In the genomic region with DNA sequence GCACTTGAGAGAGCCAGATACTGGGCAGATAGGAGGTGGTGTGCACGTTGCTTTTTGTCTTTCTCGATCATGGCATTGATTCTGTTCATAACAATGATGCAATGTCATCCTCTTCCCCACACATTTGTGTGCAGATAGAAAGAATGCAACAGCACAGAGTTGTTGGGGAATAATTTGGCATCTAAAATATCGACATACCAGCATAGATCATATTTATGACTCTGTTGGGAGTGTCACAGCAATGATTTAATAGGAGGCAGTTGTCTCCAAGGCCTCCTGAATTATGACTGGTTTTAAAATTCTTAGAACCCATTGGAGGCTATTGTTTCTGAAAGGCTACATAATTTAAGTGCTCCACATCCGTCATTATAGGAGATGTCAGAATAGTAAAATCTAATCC, we compare ENCODE assay signal across 26 cellular contexts.
DNase-seq lines count a peak whose midpoint lies in the region; ATAC-seq, FAIRE-seq and TF ChIP-seq lines count a peak whose summit lies in the region.
"Had no signal": no experiment of that assay in that cellular context is flagged by ENCODE, and none has a peak within 500 bp of the region (broad histone marks: within the 10 kb centered on the region; RNA-seq: fewer than 3 reads in every experiment).

No MANE protein-coding gene starts in this region.

- no peak for ATAC-seq in HepG2
- no peak for ATAC-seq in right lobe of liver
- no peak for ATAC-seq in HG02885 (IDR thresholded peaks at IDR 0.05; ENCODE audit: poor library complexity, unreplicated experiment)
- no peak for ATAC-seq in GM19463 (IDR thresholded peaks at IDR 0.05; ENCODE audit: unreplicated experiment)
- no peak for ATAC-seq in left lung
- ATAC-seq: A549; activated T-cell treated with anti-CD3 and anti-CD28 coated beads, Interleukin-2, amount 50 U/mL, for 4 hours; GM12878; stimulated activated naive CD8-positive, alpha-beta T cell treated with anti-CD3 and anti-CD28 coated beads, Interleukin-15, amount 100 ng/mL, for 72 hours had no signal

- H3K4me3 ChIP-seq in HepG2 (replicated peaks in 1 of 3; ENCODE audit: insufficient read depth in 1 of 3, low read depth in 2 of 3, low read length in 3 of 3) (no peak overlapping the region), right lobe of liver (no peak overlapping the region), fibroblast of the aortic adventitia (ENCODE audit: low read depth, low read length) (no peak overlapping the region), sigmoid colon (no peak overlapping the region), left lung (no peak overlapping the region)
- H3K4me3 ChIP-seq: A549, GM12878, upper lobe of left lung had no signal

- no peaks in the 10 kb centered on the region for H4K20me1 ChIP-seq in HepG2 (ENCODE audit: insufficient read depth, low read length)

- TF ChIP-seq EP300 in HepG2 (IDR thresholded peaks at IDR 0.05; ENCODE audit: low read depth in 2 of 2, low read length in 2 of 2): no peak
- no peak for TF ChIP-seq EP300 in HepG2 (CRISPR knock-in tag; IDR thresholded peaks at IDR 0.05; ENCODE audit: borderline replicate concordance)
- no peak for TF ChIP-seq EP300 in sigmoid colon (IDR thresholded peaks at IDR 0.05)

- no peak overlapping the region for H3K27ac ChIP-seq in HepG2 (ENCODE audit: extremely low read length, insufficient read depth, low read length)
- H3K27ac ChIP-seq in right lobe of liver: no peak overlapping the region
- peak overlapping the region; percentile 24 to 84 (median 57) for H3K27ac ChIP-seq in sigmoid colon
- no peak overlapping the region for H3K27ac ChIP-seq in left lung
- H3K27ac ChIP-seq: A549, upper lobe of left lung, VCaP had no signal

- intact Hi-C loops in HepG2 (cut with micrococcal nuclease; ENCODE audit: unreplicated experiment): no loop called here
- intact Hi-C loops in right lobe of liver (cut with DNase I): no loop called here
- intact Hi-C loops in sigmoid colon (cut with DNase I): loop anchor here (5.0 kb wide), 1 partner anchor 47 kb away; no protein-coding TSS in a partner anchor
- intact Hi-C loops in left lung (cut with DNase I): no loop called here

- DNase-seq in HepG2 (ENCODE audit: low spot score) (no peak), right lobe of liver (no peak), fibroblast of the aortic adventitia (ENCODE audit: low read depth) (peak; percentile 70), sigmoid colon (no peak), left lung (no peak), NCI-H345 (lab: John Stamatoyannopoulos, UW) (no peak)
- DNase-seq: activated CD4-positive, alpha-beta T cell treated with anti-CD3 and anti-CD28 coated beads, Interleukin-2, amount 10 ng/mL, durations not matched to agents 24 days and 14 days; activated naive CD4-positive, alpha-beta T cell; activated T-cell treated with anti-CD3 and anti-CD28 coated beads, Interleukin-2, amount 50 U/mL, for 4 hours; Caco-2; KBM-7; kidney; NCI-H1436 treated with DMSO at 0.1 percent for 48 hours; NCI-H2107; NCI-H446 treated with DMSO at 0.1 percent for 48 hours; retina; stimulated activated CD4-positive, alpha-beta T cell treated with anti-CD3 and anti-CD28 coated beads, Interleukin-15, amount 100 ng/mL, for 24 hours; stimulated activated naive CD8-positive, alpha-beta T cell treated with anti-CD3 and anti-CD28 coated beads, Interleukin-15, amount 100 ng/mL, for 72 hours; upper lobe of left lung had no signal

- CTCF ChIA-PET in HepG2 (lab: Yijun Ruan, JAX; ENCODE audit: low intra/inter-chr PET ratio, low total read pairs): no interaction called here

- no peaks in the 10 kb centered on the region for H3K79me2 ChIP-seq in HepG2 (ENCODE audit: insufficient read depth, low read length)

- no peak overlapping the region for H2AFZ ChIP-seq in HepG2 (ENCODE audit: low read length)

- no peak overlapping the region for H3K4me2 ChIP-seq in HepG2 (ENCODE audit: low read depth, low read length)
- H3K4me2 ChIP-seq: A549 had no signal

- WGBS in HepG2 (ENCODE audit: low lambda C conversion rate): 75% methylated on average over 4 of the region's 4 CpGs
- 58% methylated on average over 4 of the region's 4 CpGs for WGBS in right lobe of liver (ENCODE audit: insufficient coverage, low coverage, low lambda C conversion rate, missing lambda C conversion rate)
- WGBS in sigmoid colon, 2 donors: 55 to 85% methylated on average over 4 of the region's 4 CpGs

- BruUV-seq in HepG2 (replicated peaks; lab: Mats Ljungman, UMichigan): no TSS peak

- H3K36me3 ChIP-seq in HepG2 (replicated peaks in 1 of 2; ENCODE audit: control insufficient read depth in 1 of 2, insufficient read depth in 2 of 2, low read length in 2 of 2) (peaks cover 3 to 9% of the 10 kb centered on the region in 2 experiments; a peak in 3 of 5 replicates), right lobe of liver (peaks cover 0 to under 1% (median 0%) of the 10 kb centered on the region in 4 donors), sigmoid colon (peaks cover 0 to 8% (median 2%) of the 10 kb centered on the region in 4 donors), left lung (peaks cover 0 to 3% of the 10 kb centered on the region in 2 donors)

- no peak for TF ChIP-seq RAD21 in HepG2 (CRISPR knock-in tag; IDR thresholded peaks at IDR 0.05)

- no peak overlapping the region for H3K9ac ChIP-seq in HepG2 (ENCODE audit: insufficient read depth, low read depth, low read length)

- TF ChIP-seq CTCF in HepG2 (CRISPR knock-in tag; IDR thresholded peaks at IDR 0.05): no peak
- TF ChIP-seq CTCF in right lobe of liver (IDR thresholded peaks at IDR 0.05): no peak
- no peak for TF ChIP-seq CTCF in fibroblast of the aortic adventitia (IDR thresholded peaks at IDR 0.05; ENCODE audit: insufficient read depth, low read length)
- no peak for TF ChIP-seq CTCF in sigmoid colon (IDR thresholded peaks at IDR 0.05)
- TF ChIP-seq CTCF in left lung (IDR thresholded peaks at IDR 0.05): no peak

- no peak for TF ChIP-seq POLR2A in HepG2 (IDR thresholded peaks at IDR 0.05; ENCODE audit: insufficient read depth in 1 of 2, low read depth in 2 of 2, low read length in 2 of 2)
- no peak for TF ChIP-seq POLR2A in right lobe of liver (IDR thresholded peaks at IDR 0.05)
- TF ChIP-seq POLR2A in sigmoid colon (IDR thresholded peaks at IDR 0.05): no peak

- no peak for FAIRE-seq in HepG2 (lab: Jason Lieb, UNC)
- FAIRE-seq: A549, bronchial epithelial cell, endometrium, GM12878, kidney had no signal

- no peaks in the 10 kb centered on the region for H3K27me3 ChIP-seq in HepG2 (ENCODE audit: control insufficient read depth in 1 of 2, insufficient read depth in 2 of 2, low read length in 2 of 2)
- no peaks in the 10 kb centered on the region for H3K27me3 ChIP-seq in right lobe of liver
- H3K27me3 ChIP-seq in sigmoid colon: no peaks in the 10 kb centered on the region
- no peaks in the 10 kb centered on the region for H3K27me3 ChIP-seq in left lung
- H3K27me3 ChIP-seq: upper lobe of left lung had no signal

- H3K9me3 ChIP-seq in HepG2 (ENCODE audit: low read length) (no peaks in the 10 kb centered on the region), right lobe of liver (no peaks in the 10 kb centered on the region), sigmoid colon (no peaks in the 10 kb centered on the region), left lung (no peaks in the 10 kb centered on the region)
- H3K9me3 ChIP-seq: A549, Caco-2, upper lobe of left lung had no signal

- POLR2A ChIA-PET in HepG2 (lab: Yijun Ruan, JAX): no interaction called here

- H3K4me1 ChIP-seq in HepG2 (ENCODE audit: insufficient read depth, low read length): peaks cover 56% of the 10 kb centered on the region
- H3K4me1 ChIP-seq in right lobe of liver: peaks cover 0 to 24% (median 0%) of the 10 kb centered on the region in 4 donors
- peaks cover 4 to 99% (median 88%) of the 10 kb centered on the region in 4 donors for H3K4me1 ChIP-seq in sigmoid colon
- H3K4me1 ChIP-seq in left lung: peaks cover 0 to 23% of the 10 kb centered on the region in 2 donors
- H3K4me1 ChIP-seq: A549, Caco-2 had no signal

- in situ Hi-C loops in HepG2 (cut with HindIII; ENCODE audit: extremely low pct_ligation_motif_present, low pct_unique_long_range_greater_than_20kb): no loop called here

TF ChIP-seq in HepG2, 621 proteins besides CTCF, POLR2A, EP300 and RAD21:
- TF ChIP-seq REXO4 (CRISPR knock-in tag; IDR thresholded peaks at IDR 0.05; ENCODE audit: borderline replicate concordance) (no peak), ATF7 (IDR thresholded peaks at IDR 0.05) (peak; percentile 23; the same call in 1 of the 2 replicates), ATF7 (CRISPR knock-in tag; IDR thresholded peaks at IDR 0.05) (no peak), ZNF484 (CRISPR knock-in tag; IDR thresholded peaks at IDR 0.05; ENCODE audit: borderline replicate concordance, low read depth) (no peak), ZSCAN9 (CRISPR knock-in tag; IDR thresholded peaks at IDR 0.05; ENCODE audit: borderline replicate concordance) (no peak)
- TF ChIP-seq, protein P1, sequence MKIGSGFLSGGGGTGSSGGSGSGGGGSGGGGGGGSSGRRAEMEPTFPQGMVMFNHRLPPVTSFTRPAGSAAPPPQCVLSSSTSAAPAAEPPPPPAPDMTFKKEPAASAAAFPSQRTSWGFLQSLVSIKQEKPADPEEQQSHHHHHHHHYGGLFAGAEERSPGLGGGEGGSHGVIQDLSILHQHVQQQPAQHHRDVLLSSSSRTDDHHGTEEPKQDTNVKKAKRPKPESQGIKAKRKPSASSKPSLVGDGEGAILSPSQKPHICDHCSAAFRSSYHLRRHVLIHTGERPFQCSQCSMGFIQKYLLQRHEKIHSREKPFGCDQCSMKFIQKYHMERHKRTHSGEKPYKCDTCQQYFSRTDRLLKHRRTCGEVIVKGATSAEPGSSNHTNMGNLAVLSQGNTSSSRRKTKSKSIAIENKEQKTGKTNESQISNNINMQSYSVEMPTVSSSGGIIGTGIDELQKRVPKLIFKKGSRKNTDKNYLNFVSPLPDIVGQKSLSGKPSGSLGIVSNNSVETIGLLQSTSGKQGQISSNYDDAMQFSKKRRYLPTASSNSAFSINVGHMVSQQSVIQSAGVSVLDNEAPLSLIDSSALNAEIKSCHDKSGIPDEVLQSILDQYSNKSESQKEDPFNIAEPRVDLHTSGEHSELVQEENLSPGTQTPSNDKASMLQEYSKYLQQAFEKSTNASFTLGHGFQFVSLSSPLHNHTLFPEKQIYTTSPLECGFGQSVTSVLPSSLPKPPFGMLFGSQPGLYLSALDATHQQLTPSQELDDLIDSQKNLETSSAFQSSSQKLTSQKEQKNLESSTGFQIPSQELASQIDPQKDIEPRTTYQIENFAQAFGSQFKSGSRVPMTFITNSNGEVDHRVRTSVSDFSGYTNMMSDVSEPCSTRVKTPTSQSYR (CRISPR knock-in tag; IDR thresholded peaks at IDR 0.05; ENCODE audit: borderline replicate concordance): no peak

Comparison
In these comparisons a context has a peak if more than half of its experiments do, and no peak if none do; other contexts are left out.
1. H3K27ac ChIP-seq: peak in sigmoid colon (4 of 4); none in HepG2 (single experiment), right lobe of liver (0 of 3) and left lung (0 of 2).